16 cellular contexts compared by ENCODE assay signal in genomic region chr2:102053096-102053495, GRCh38.
DNase-seq lines count a peak whose midpoint lies in the region; ATAC-seq and TF ChIP-seq lines count a peak whose summit lies in the region.
"Had no signal": no experiment of that assay in that cellular context is flagged by ENCODE, and none has a peak within 500 bp of the region (broad histone marks: within the 10 kb centered on the region; RNA-seq: fewer than 3 reads in every experiment).

No MANE protein-coding gene starts in this region.

- no peak overlapping the region for H4K8ac ChIP-seq in mesenchymal stem cell (ENCODE audit: low read length)

- H3K36me3 ChIP-seq in ascending aorta (no peaks in the 10 kb centered on the region), mesenchymal stem cell (ENCODE audit: control insufficient read depth in 1 of 2, insufficient read depth in 2 of 2, low read depth in 1 of 2, low read length in 2 of 2) (no peaks in the 10 kb centered on the region), tibial artery (no peaks in the 10 kb centered on the region), MM.1S (replicated peaks; ENCODE audit: insufficient read depth, low read length) (no peaks in the 10 kb centered on the region)
- H3K36me3 ChIP-seq: heart left ventricle had no signal

- DNase-seq in MV-4-11 (lab: John Stamatoyannopoulos, UW) (peak; percentile 77), ascending aorta (ENCODE audit: low spot score in 2 of 2) (no peak), mesenchymal stem cell (no peak), tibial artery (no peak), MM.1S (no peak)
- no peak for DNase-seq in activated naive CD4-positive, alpha-beta T cell (lab: John Stamatoyannopoulos, UW)
- DNase-seq: activated CD4-positive, alpha-beta T cell treated with anti-CD3 and anti-CD28 coated beads for 4 hours; activated effector memory CD4-positive, alpha-beta T cell treated with Interleukin-2 at 50 U/mL for 16 hours; central memory CD4-positive, alpha-beta T cell; effector memory CD8-positive, alpha-beta T cell; heart left ventricle; KBM-7; NCI-H69; nephron progenitor cell; stimulated activated naive CD4-positive, alpha-beta T cell had no signal

- H3K27me3 ChIP-seq in ascending aorta (no peaks in the 10 kb centered on the region), mesenchymal stem cell (ENCODE audit: control insufficient read depth in 1 of 2, insufficient read depth in 1 of 2, low read length in 2 of 2) (no peaks in the 10 kb centered on the region), tibial artery (no peaks in the 10 kb centered on the region), MM.1S (replicated peaks; ENCODE audit: insufficient read depth, low read length) (no peaks in the 10 kb centered on the region)

- H3K79me1 ChIP-seq in mesenchymal stem cell (replicated peaks; ENCODE audit: low read length, poor library complexity, severe bottlenecking): no peaks in the 10 kb centered on the region

- 95% methylated on average over 4 of the region's 8 CpGs for WGBS in mesenchymal stem cell

- H3K18ac ChIP-seq in mesenchymal stem cell (ENCODE audit: low read depth in 1 of 2, low read length in 2 of 2): peak overlapping the region; percentile 4 to 89

- H3K9me2 ChIP-seq in MM.1S (replicated peaks; ENCODE audit: insufficient read depth, low read length): no peaks in the 10 kb centered on the region

- peaks cover 20 to 27% of the 10 kb centered on the region in 2 donors for H3K4me1 ChIP-seq in ascending aorta
- peaks cover 2% of the 10 kb centered on the region for H3K4me1 ChIP-seq in mesenchymal stem cell (ENCODE audit: control insufficient read depth, insufficient read depth, low read depth, low read length)
- H3K4me1 ChIP-seq in tibial artery: peaks cover 0 to 72% (median 44%) of the 10 kb centered on the region in 4 donors
- H3K4me1 ChIP-seq in MM.1S (ENCODE audit: low read length): no peaks in the 10 kb centered on the region

- no peak overlapping the region for H2BK15ac ChIP-seq in mesenchymal stem cell (ENCODE audit: low read depth, poor library complexity, severe bottlenecking)

- no peak overlapping the region for H3K14ac ChIP-seq in mesenchymal stem cell (ENCODE audit: low read length in 2 of 2)

- no peak overlapping the region for H3K9ac ChIP-seq in mesenchymal stem cell (ENCODE audit: low read length)
- H3K9ac ChIP-seq in MM.1S (ENCODE audit: low read length): no peak overlapping the region

- H2BK120ac ChIP-seq in mesenchymal stem cell (ENCODE audit: low read depth, low read length): peak overlapping the region; percentile 19

- H3F3A ChIP-seq in MM.1S (ENCODE audit: insufficient read depth, low read length): no peaks in the 10 kb centered on the region

- H4K20me1 ChIP-seq in MM.1S (ENCODE audit: insufficient read depth, low read length): no peaks in the 10 kb centered on the region

- H2BK5ac ChIP-seq in mesenchymal stem cell (ENCODE audit: low read depth, low read length, poor library complexity, severe bottlenecking): no peak overlapping the region

- TF ChIP-seq CTCF in ascending aorta (IDR thresholded peaks at IDR 0.05) (no peak), tibial artery (IDR thresholded peaks at IDR 0.05) (no peak), MM.1S (IDR thresholded peaks at IDR 0.05; ENCODE audit: low read length) (no peak)

- H3K79me2 ChIP-seq in MM.1S (ENCODE audit: low read length): no peaks in the 10 kb centered on the region

- peak overlapping the region in 1 of 2 experiments; percentile 83 for H3K4ac ChIP-seq in mesenchymal stem cell (ENCODE audit: low read depth in 1 of 2, low read length in 2 of 2)

- ATAC-seq in HG02870 (IDR thresholded peaks at IDR 0.05; ENCODE audit: unreplicated experiment): no peak
- ATAC-seq: effector memory CD8-positive, alpha-beta T cell; heart left ventricle had no signal

- peak overlapping the region; percentile 48 for H4K91ac ChIP-seq in mesenchymal stem cell (ENCODE audit: low read length)

- H3K4me3 ChIP-seq in ascending aorta (no peak overlapping the region), mesenchymal stem cell (ENCODE audit: insufficient read depth in 1 of 2, low read depth in 1 of 2, low read length in 2 of 2) (no peak overlapping the region), tibial artery (no peak overlapping the region), MM.1S (ENCODE audit: low read length) (no peak overlapping the region)
- H3K4me3 ChIP-seq: heart left ventricle had no signal

- no peak overlapping the region for H2AFZ ChIP-seq in mesenchymal stem cell (ENCODE audit: low read depth, low read length)
- H2AFZ ChIP-seq in MM.1S (ENCODE audit: low read length): no peak overlapping the region

- intact Hi-C loops in ascending aorta (cut with DNase I) (no loop called here), tibial artery (cut with DNase I; ENCODE audit: low total_unique reads) (no loop called here)

- H2AK5ac ChIP-seq in mesenchymal stem cell (ENCODE audit: low read length, severe bottlenecking): no peak overlapping the region

- H3K4me2 ChIP-seq in mesenchymal stem cell (ENCODE audit: low read length, poor library complexity, severe bottlenecking): no peak overlapping the region
- H3K4me2 ChIP-seq in MM.1S (ENCODE audit: low read depth, low read length): no peak overlapping the region

- H3K9me3 ChIP-seq in ascending aorta (no peaks in the 10 kb centered on the region), mesenchymal stem cell (ENCODE audit: control insufficient read depth, low read length) (no peaks in the 10 kb centered on the region), tibial artery (no peaks in the 10 kb centered on the region), MM.1S (replicated peaks; ENCODE audit: insufficient read depth, low read length) (no peaks in the 10 kb centered on the region)
- H3K9me3 ChIP-seq: heart left ventricle had no signal

- H3K23ac ChIP-seq in mesenchymal stem cell (ENCODE audit: low read length in 2 of 2): no peak overlapping the region

- H3K27ac ChIP-seq in ascending aorta (peak overlapping the region; percentile 77 to 89), mesenchymal stem cell (ENCODE audit: low read length, poor library complexity, severe bottlenecking) (no peak overlapping the region), tibial artery (peak overlapping the region; percentile 72 to 76), MM.1S (ENCODE audit: low read length) (no peak overlapping the region)

- H2BK12ac ChIP-seq in mesenchymal stem cell (ENCODE audit: low read length in 2 of 2): peak overlapping the region; percentile 60 to 98

Comparison
In these comparisons a context has a peak if more than half of its experiments do, and no peak if none do; other contexts are left out.
1. H3K27ac ChIP-seq: peak in ascending aorta (2 of 2) and tibial artery (2 of 2); none in mesenchymal stem cell (single experiment) and MM.1S (single experiment).